ENCODE assay signal across 4 cellular contexts in the genomic region with DNA sequence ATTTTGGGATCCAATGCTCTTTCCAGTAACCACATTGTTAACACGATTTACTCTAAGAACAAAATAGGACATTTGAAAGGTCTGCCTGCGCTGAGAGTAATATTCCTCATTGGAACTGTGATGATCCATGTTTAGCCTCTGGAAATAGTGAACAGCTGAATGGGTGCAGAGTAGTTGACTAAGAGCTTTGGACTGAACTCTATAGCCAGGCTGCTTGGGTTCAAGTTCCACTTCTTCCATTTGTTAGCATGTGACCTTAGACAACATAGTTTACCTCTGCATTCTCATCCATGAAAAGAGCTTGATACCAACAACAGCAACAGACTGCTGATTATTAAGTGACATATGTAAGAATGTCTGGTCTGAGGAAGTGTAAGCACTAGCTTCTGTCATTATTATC.
TF ChIP-seq lines count a peak whose summit lies in the region.

No MANE protein-coding gene starts in this region.

TF ChIP-seq in liver, 16 proteins besides CTCF, POLR2A, EP300 and RAD21:
- TF ChIP-seq, protein P1, sequence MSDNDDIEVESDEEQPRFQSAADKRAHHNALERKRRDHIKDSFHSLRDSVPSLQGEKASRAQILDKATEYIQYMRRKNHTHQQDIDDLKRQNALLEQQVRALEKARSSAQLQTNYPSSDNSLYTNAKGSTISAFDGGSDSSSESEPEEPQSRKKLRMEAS (IDR thresholded peaks at IDR 0.05), result no peak
- peak; percentile 7 to 22 for TF ChIP-seq HNF4A (conservative IDR thresholded peaks at IDR 0.05)

TF ChIP-seq in HepG2, 621 proteins besides CTCF, POLR2A, EP300 and RAD21:
- TF ChIP-seq IRF2 (CRISPR knock-in tag; IDR thresholded peaks at IDR 0.05) (no peak), HOXD1 (CRISPR knock-in tag; IDR thresholded peaks at IDR 0.05) (no peak), ZZZ3 (CRISPR knock-in tag; IDR thresholded peaks at IDR 0.05; ENCODE audit: borderline replicate concordance) (no peak)
- TF ChIP-seq, protein P2, sequence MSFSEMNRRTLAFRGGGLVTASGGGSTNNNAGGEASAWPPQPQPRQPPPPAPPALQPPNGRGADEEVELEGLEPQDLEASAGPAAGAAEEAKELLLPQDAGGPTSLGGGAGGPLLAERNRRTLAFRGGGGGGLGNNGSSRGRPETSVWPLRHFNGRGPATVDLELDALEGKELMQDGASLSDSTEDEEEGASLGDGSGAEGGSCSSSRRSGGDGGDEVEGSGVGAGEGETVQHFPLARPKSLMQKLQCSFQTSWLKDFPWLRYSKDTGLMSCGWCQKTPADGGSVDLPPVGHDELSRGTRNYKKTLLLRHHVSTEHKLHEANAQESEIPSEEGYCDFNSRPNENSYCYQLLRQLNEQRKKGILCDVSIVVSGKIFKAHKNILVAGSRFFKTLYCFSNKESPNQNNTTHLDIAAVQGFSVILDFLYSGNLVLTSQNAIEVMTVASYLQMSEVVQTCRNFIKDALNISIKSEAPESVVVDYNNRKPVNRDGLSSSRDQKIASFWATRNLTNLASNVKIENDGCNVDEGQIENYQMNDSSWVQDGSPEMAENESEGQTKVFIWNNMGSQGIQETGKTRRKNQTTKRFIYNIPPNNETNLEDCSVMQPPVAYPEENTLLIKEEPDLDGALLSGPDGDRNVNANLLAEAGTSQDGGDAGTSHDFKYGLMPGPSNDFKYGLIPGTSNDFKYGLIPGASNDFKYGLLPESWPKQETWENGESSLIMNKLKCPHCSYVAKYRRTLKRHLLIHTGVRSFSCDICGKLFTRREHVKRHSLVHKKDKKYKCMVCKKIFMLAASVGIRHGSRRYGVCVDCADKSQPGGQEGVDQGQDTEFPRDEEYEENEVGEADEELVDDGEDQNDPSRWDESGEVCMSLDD (CRISPR knock-in tag; IDR thresholded peaks at IDR 0.05; ENCODE audit: borderline replicate concordance), result no peak
- TF ChIP-seq, protein P3, sequence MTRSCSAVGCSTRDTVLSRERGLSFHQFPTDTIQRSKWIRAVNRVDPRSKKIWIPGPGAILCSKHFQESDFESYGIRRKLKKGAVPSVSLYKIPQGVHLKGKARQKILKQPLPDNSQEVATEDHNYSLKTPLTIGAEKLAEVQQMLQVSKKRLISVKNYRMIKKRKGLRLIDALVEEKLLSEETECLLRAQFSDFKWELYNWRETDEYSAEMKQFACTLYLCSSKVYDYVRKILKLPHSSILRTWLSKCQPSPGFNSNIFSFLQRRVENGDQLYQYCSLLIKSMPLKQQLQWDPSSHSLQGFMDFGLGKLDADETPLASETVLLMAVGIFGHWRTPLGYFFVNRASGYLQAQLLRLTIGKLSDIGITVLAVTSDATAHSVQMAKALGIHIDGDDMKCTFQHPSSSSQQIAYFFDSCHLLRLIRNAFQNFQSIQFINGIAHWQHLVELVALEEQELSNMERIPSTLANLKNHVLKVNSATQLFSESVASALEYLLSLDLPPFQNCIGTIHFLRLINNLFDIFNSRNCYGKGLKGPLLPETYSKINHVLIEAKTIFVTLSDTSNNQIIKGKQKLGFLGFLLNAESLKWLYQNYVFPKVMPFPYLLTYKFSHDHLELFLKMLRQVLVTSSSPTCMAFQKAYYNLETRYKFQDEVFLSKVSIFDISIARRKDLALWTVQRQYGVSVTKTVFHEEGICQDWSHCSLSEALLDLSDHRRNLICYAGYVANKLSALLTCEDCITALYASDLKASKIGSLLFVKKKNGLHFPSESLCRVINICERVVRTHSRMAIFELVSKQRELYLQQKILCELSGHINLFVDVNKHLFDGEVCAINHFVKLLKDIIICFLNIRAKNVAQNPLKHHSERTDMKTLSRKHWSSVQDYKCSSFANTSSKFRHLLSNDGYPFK (CRISPR knock-in tag; IDR thresholded peaks at IDR 0.05; ENCODE audit: borderline replicate concordance), result no peak

TF ChIP-seq in endothelial cell of umbilical vein, 7 proteins besides CTCF, POLR2A, EP300 and RAD21:
- TF ChIP-seq POLR2AphosphoS5 (IDR thresholded peaks at IDR 0.05; ENCODE audit: insufficient read depth, low read depth, low read length) (no peak), GATA2 (IDR thresholded peaks at IDR 0.05; ENCODE audit: insufficient read depth, insufficient read length, low read depth, low read length) (no peak), MYC (IDR thresholded peaks at IDR 0.05; ENCODE audit: low read depth, low read length) (no peak), FOS (IDR thresholded peaks at IDR 0.05; ENCODE audit: borderline replicate concordance, insufficient read depth, low read length) (no peak), JUN (IDR thresholded peaks at IDR 0.05; ENCODE audit: borderline replicate concordance, insufficient read depth, insufficient read length, low read depth) (no peak), EZH2 (IDR thresholded peaks at IDR 0.05; ENCODE audit: borderline replicate concordance, low read depth, low read length, severe bottlenecking) (no peak)
- TF ChIP-seq, protein P1 (IDR thresholded peaks at IDR 0.05; ENCODE audit: insufficient read depth, insufficient read length), result no peak
TF ChIP-seq in endothelial cell of umbilical vein: peak in this region for 0.

TF ChIP-seq in neural cell, 6 proteins besides CTCF, POLR2A, EP300 and RAD21:
- TF ChIP-seq, protein P4, sequence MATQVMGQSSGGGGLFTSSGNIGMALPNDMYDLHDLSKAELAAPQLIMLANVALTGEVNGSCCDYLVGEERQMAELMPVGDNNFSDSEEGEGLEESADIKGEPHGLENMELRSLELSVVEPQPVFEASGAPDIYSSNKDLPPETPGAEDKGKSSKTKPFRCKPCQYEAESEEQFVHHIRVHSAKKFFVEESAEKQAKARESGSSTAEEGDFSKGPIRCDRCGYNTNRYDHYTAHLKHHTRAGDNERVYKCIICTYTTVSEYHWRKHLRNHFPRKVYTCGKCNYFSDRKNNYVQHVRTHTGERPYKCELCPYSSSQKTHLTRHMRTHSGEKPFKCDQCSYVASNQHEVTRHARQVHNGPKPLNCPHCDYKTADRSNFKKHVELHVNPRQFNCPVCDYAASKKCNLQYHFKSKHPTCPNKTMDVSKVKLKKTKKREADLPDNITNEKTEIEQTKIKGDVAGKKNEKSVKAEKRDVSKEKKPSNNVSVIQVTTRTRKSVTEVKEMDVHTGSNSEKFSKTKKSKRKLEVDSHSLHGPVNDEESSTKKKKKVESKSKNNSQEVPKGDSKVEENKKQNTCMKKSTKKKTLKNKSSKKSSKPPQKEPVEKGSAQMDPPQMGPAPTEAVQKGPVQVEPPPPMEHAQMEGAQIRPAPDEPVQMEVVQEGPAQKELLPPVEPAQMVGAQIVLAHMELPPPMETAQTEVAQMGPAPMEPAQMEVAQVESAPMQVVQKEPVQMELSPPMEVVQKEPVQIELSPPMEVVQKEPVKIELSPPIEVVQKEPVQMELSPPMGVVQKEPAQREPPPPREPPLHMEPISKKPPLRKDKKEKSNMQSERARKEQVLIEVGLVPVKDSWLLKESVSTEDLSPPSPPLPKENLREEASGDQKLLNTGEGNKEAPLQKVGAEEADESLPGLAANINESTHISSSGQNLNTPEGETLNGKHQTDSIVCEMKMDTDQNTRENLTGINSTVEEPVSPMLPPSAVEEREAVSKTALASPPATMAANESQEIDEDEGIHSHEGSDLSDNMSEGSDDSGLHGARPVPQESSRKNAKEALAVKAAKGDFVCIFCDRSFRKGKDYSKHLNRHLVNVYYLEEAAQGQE (IDR thresholded peaks at IDR 0.05; ENCODE audit: borderline replicate concordance), result no peak
- TF ChIP-seq TAF1 (IDR thresholded peaks at IDR 0.05; ENCODE audit: low read depth) (no peak), EZH2 (IDR thresholded peaks at IDR 0.05; ENCODE audit: borderline replicate concordance, insufficient read depth, low read length, poor library complexity, severe bottlenecking) (no peak), SMC3 (conservative IDR thresholded peaks at IDR 0.05; ENCODE audit: poor library complexity) (no peak), POLR2AphosphoS5 (IDR thresholded peaks at IDR 0.05) (no peak), MXI1 (conservative IDR thresholded peaks at IDR 0.05; ENCODE audit: poor library complexity, severe bottlenecking) (no peak)
